Comparison of ENCODE assay signal across 8 cellular contexts in genomic region chr2:96869824-96870630, GRCh38. TPM values are rescaled to one million over a fixed set of nuclear protein-coding genes. Genes with fewer than 3 reads are reported as not detected.
A peak's percentile ranks its signal among the peaks of the same experiment; 100 is the strongest.
DNase-seq lines count a peak whose midpoint lies in the region; ATAC-seq and TF ChIP-seq lines count a peak whose summit lies in the region.

SEMA4C (minus strand) TSS chr2:96870080; CDS start chr2:96867886, 2,194 bp downstream.

- H3K9me3 ChIP-seq in mucosa of descending colon = no peaks in the 10 kb centered on the region

- H3K27ac ChIP-seq in epithelial cell of prostate = peak within 1 kb of the TSS; percentile 75

- H3K4me1 ChIP-seq in mucosa of descending colon (ENCODE audit: low read depth) = peaks cover 27% of the 10 kb centered on the region

- H3K4me3 ChIP-seq in mucosa of descending colon = peak within 1 kb of the TSS; percentile 67

- intact Hi-C loops in mucosa of descending colon (cut with DNase I, micrococcal nuclease) = loop anchor here in 1 of 2 donors (5.0 kb wide), 2 partner anchors 37 to 82 kb away; no protein-coding TSS in a partner anchor

- no peak for TF ChIP-seq CTCF in mucosa of descending colon (IDR thresholded peaks at IDR 0.05)

- no peaks in the 10 kb centered on the region for H3K36me3 ChIP-seq in mucosa of descending colon (ENCODE audit: low read depth)

- DNase-seq in NCI-H146 (lab: John Stamatoyannopoulos, UW) (peak; percentile 71), epithelial cell of prostate (ENCODE audit: low read depth, low spot score) (no peak), mucosa of descending colon (peak in 2 of 3 donors; percentile 68 to 78), superior temporal gyrus (ENCODE audit: extremely low spot score) (peak; percentile 73), foreskin melanocyte (no peak), NCI-H2107 treated with DMSO at 0.1 percent for 48 hours (lab: John Stamatoyannopoulos, UW; ENCODE audit: unreplicated experiment) (no peak)
- peak; percentile 69 for DNase-seq in activated CD8-positive, alpha-beta memory T cell treated with anti-CD3 and anti-CD28 coated beads, Interleukin-2, amount 50 U/mL, for 4 hours

- TF ChIP-seq POLR2A in GM10847 (IDR thresholded peaks at IDR 0.05; ENCODE audit: extremely low read depth, insufficient read length) = peak; percentile 33

- ATAC-seq in mucosa of descending colon = peak; percentile 51

RNA-seq across cellular contexts. Expression of gene SEMA4C, which starts in this region (rescaled TPM):
- 10 to 100 TPM; 14.4 to 83.8 (median 17.5) TPM for total RNA-seq in mucosa of descending colon

Comparison
In these comparisons a context has a peak if more than half of its experiments do, and no peak if none do; other contexts are left out.
1. DNase-seq: peak in NCI-H146 (single experiment), activated CD8-positive, alpha-beta memory T cell treated with anti-CD3 and anti-CD28 coated beads, Interleukin-2, amount 50 U/mL, for 4 hours (single experiment), mucosa of descending colon (2 of 3) and superior temporal gyrus (single experiment); none in epithelial cell of prostate (single experiment), foreskin melanocyte (single experiment) and NCI-H2107 treated with DMSO at 0.1 percent for 48 hours (single experiment).